9 cellular contexts compared by ENCODE assay signal in the genomic region with DNA sequence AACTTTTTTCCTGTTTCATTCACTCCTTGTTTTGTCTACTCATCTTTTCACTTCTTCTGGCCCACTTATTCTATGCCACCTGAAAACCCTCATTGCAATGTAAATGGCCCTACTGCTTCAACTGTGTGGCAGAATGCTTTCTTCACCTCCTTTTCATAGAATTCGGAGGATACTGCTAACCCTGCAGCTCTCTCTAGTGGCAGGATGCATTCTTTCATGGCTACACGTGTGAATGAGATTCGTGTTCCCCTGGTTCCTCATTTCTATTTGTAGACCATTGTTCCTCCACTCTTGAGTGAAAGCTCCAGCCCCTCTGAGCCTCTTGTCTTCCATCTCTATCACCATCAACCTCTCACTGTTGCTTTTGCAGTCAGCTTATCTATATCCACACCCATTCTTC. TPM values are rescaled to one million over a fixed set of nuclear protein-coding genes. Genes with fewer than 3 reads are reported as not detected.
DNase-seq lines count a peak whose midpoint lies in the region; ATAC-seq, FAIRE-seq and TF ChIP-seq lines count a peak whose summit lies in the region.
"Had no signal": no experiment of that assay in that cellular context is flagged by ENCODE, and none has a peak within 500 bp of the region (broad histone marks: within the 10 kb centered on the region; RNA-seq: fewer than 3 reads in every experiment).

No MANE protein-coding gene starts in this region.

- no peaks in the 10 kb centered on the region for H3K27me3 ChIP-seq in smooth muscle cell (ENCODE audit: low read depth)

- no peaks in the 10 kb centered on the region for H3K4me1 ChIP-seq in smooth muscle cell (ENCODE audit: low read depth)

- no peak overlapping the region for H3K27ac ChIP-seq in smooth muscle cell (ENCODE audit: low read depth)

- no peaks in the 10 kb centered on the region for H3F3A ChIP-seq in smooth muscle cell (ENCODE audit: low read depth)

- H4K20me1 ChIP-seq in smooth muscle cell (ENCODE audit: low read depth) = no peaks in the 10 kb centered on the region

- peak; percentile 80 for TF ChIP-seq CTCF in choroid plexus epithelial cell (conservative IDR thresholded peaks at IDR 0.05; ENCODE audit: low read depth, low read length)
- TF ChIP-seq CTCF in smooth muscle cell (IDR thresholded peaks at IDR 0.05; ENCODE audit: borderline replicate concordance, insufficient read depth, poor library complexity, severe bottlenecking) = peak; percentile 16

- H3K9me3 ChIP-seq in smooth muscle cell (replicated peaks; ENCODE audit: low read depth) = no peaks in the 10 kb centered on the region

- WGBS in smooth muscle cell (ENCODE audit: low lambda C conversion rate) = 15% methylated on average over 3 of the region's 3 CpGs

- DNase-seq in NCI-H82 (lab: John Stamatoyannopoulos, UW) (peak; percentile 12), NCI-H82 treated with DMSO at 0.1 percent for 48 hours (lab: John Stamatoyannopoulos, UW; ENCODE audit: unreplicated experiment) (no peak), NCI-H460 (ENCODE audit: extremely low read depth, low read depth) (peak; percentile 11), choroid plexus epithelial cell (ENCODE audit: low read depth) (peak; percentile 77), smooth muscle cell (lab: John Stamatoyannopoulos, UW; ENCODE audit: unreplicated experiment) (no peak), NCI-H1417 treated with DMSO at 0.1 percent for 48 hours (lab: John Stamatoyannopoulos, UW) (no peak), RCC 7860 (ENCODE audit: low spot score) (no peak)

- H3K4me2 ChIP-seq in smooth muscle cell = no peak overlapping the region

- no peak for FAIRE-seq in RCC 7860 (lab: Jason Lieb, UNC)

- H3K4me3 ChIP-seq in choroid plexus epithelial cell (ENCODE audit: low read depth, low read length) = no peak overlapping the region
- H3K4me3 ChIP-seq in smooth muscle cell = no peak overlapping the region

- no peak for ATAC-seq in HG03432 (IDR thresholded peaks at IDR 0.05; ENCODE audit: unreplicated experiment)

- H3K36me3 ChIP-seq in smooth muscle cell (ENCODE audit: low read depth) = no peaks in the 10 kb centered on the region

- no peak overlapping the region for H3K9ac ChIP-seq in smooth muscle cell (ENCODE audit: low read depth)

- H3K79me2 ChIP-seq in smooth muscle cell (ENCODE audit: low read depth) = no peaks in the 10 kb centered on the region

- no peak overlapping the region for H2AFZ ChIP-seq in smooth muscle cell (ENCODE audit: low read depth)

RNA-seq across cellular contexts. Expression of gene CYP26C1, which starts 20.9 kb away (rescaled TPM):
- total RNA-seq in NCI-H460 (2014; rRNA removed; shearing (Covaris generic)) = 0.10 and 0.23 TPM in 2 replicates
- not detected in 2 replicates for polyA plus RNA-seq in NCI-H460 (2014; cell fraction: nucleus; rRNA removed)
- 0.13 TPM in 1 of 2 replicates, not detected in the other for total RNA-seq in smooth muscle cell
- not detected in 2 replicates for polyA plus RNA-seq in smooth muscle cell
- total RNA-seq: CD4-positive, CD25-positive, alpha-beta regulatory T cell had no signal
- polyA plus RNA-seq: CD4-positive, CD25-positive, alpha-beta regulatory T cell had no signal

RNA-seq across cellular contexts. Expression of gene CYP26A1, which starts 34.0 kb away (rescaled TPM):
- total RNA-seq in NCI-H460 (2014; rRNA removed; shearing (Covaris generic)) = not detected in 2 replicates
- polyA plus RNA-seq in NCI-H460 (2014; cell fraction: nucleus; rRNA removed) = 0.08 TPM in 1 of 2 replicates, not detected in the other
- total RNA-seq in smooth muscle cell = not detected in 2 replicates
- 0.14 TPM in 1 of 2 replicates, not detected in the other for polyA plus RNA-seq in smooth muscle cell
- total RNA-seq: CD4-positive, CD25-positive, alpha-beta regulatory T cell had no signal
- polyA plus RNA-seq: CD4-positive, CD25-positive, alpha-beta regulatory T cell had no signal

Comparison
In these comparisons a context has a peak if more than half of its experiments do, and no peak if none do; other contexts are left out.
1. DNase-seq: peak in NCI-H82 (single experiment), NCI-H460 (single experiment) and choroid plexus epithelial cell (single experiment); none in NCI-H82 treated with DMSO at 0.1 percent for 48 hours (single experiment), smooth muscle cell (single experiment), NCI-H1417 treated with DMSO at 0.1 percent for 48 hours (single experiment) and RCC 7860 (single experiment).